ENCODE assay signal across 1 cellular context in genomic region chr21:41169701-41170100, GRCh38.
TF ChIP-seq lines count a peak whose summit lies in the region.

No MANE protein-coding gene starts in this region.

TF ChIP-seq in HepG2, 621 proteins besides CTCF, POLR2A, EP300 and RAD21 (continued from another document):
- TF ChIP-seq PRMT3 (CRISPR knock-in tag; IDR thresholded peaks at IDR 0.05; ENCODE audit: borderline replicate concordance, low read depth): no peak
- TF ChIP-seq, protein P1, sequence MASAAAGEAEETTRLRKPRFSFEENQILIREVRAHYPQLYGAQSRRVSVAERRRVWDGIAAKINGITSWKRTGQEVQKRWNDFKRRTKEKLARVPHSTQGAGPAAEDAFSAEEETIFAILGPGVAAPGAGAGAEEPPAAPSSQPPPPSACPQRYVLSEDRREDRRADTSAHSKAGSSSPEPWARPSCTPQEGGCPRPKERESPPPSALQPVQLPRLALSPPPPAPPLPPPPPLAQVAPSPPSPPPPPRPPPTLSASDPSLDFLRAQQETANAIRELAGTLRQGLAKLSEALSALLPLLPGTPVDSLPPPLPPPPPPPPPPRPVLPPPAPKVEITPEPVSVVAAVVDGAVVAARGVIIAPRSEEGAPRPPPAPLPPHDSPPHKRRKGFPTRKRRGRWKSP (CRISPR knock-in tag; IDR thresholded peaks at IDR 0.05): no peak
- TF ChIP-seq ZNF687 (CRISPR knock-in tag; IDR thresholded peaks at IDR 0.05): no peak
- no peak for TF ChIP-seq IRF1 (CRISPR knock-in tag; IDR thresholded peaks at IDR 0.05; ENCODE audit: low read depth)
- TF ChIP-seq HNRNPH1 (optimal IDR thresholded peaks at IDR 0.05; ENCODE audit: low read depth, low read length): no peak
- TF ChIP-seq ZNF782 (CRISPR knock-in tag; IDR thresholded peaks at IDR 0.05; ENCODE audit: borderline replicate concordance): no peak
- TF ChIP-seq MTA1 (CRISPR knock-in tag; IDR thresholded peaks at IDR 0.05; ENCODE audit: borderline replicate concordance): no peak
- no peak for TF ChIP-seq SNAPC5 (CRISPR knock-in tag; IDR thresholded peaks at IDR 0.05; ENCODE audit: borderline replicate concordance)
- TF ChIP-seq GABPA (IDR thresholded peaks at IDR 0.05; ENCODE audit: low read depth, low read length): no peak
- TF ChIP-seq GABPA (CRISPR knock-in tag; IDR thresholded peaks at IDR 0.05; ENCODE audit: low read depth): no peak
- TF ChIP-seq ZNF367 (CRISPR knock-in tag; IDR thresholded peaks at IDR 0.05; ENCODE audit: borderline replicate concordance): no peak
- TF ChIP-seq RARA (CRISPR knock-in tag; IDR thresholded peaks at IDR 0.05): no peak
- no peak for TF ChIP-seq ZNF205 (CRISPR knock-in tag; IDR thresholded peaks at IDR 0.05)
- no peak for TF ChIP-seq MLLT10 (CRISPR knock-in tag; IDR thresholded peaks at IDR 0.05)
- no peak for TF ChIP-seq ADNP (CRISPR knock-in tag; IDR thresholded peaks at IDR 0.05)
